In genomic region chr4:1890979-1891378, GRCh38 we compare ENCODE assay signal across 18 cellular contexts. TPM values are rescaled to one million over a fixed set of nuclear protein-coding genes. Genes with fewer than 3 reads are reported as not detected.
DNase-seq lines count a peak whose midpoint lies in the region; ATAC-seq and TF ChIP-seq lines count a peak whose summit lies in the region.
"Had no signal": no experiment of that assay in that cellular context is flagged by ENCODE, and none has a peak within 500 bp of the region (broad histone marks: within the 10 kb centered on the region; RNA-seq: fewer than 3 reads in every experiment).

No MANE protein-coding gene starts in this region.

- H3K9me3 ChIP-seq in mucosa of descending colon (no peaks in the 10 kb centered on the region), transverse colon (no peaks in the 10 kb centered on the region)

- no peaks in the 10 kb centered on the region for H3K27me3 ChIP-seq in transverse colon
- H3K27me3 ChIP-seq: BLaER1 treated with 17β-estradiol and CSF1 and Interleukin-3, amounts not matched to agents 10 nM and 100 nM had no signal

- TF ChIP-seq CTCF in CD14-positive monocyte (IDR thresholded peaks at IDR 0.05) (no peak), RWPE1 (conservative IDR thresholded peaks at IDR 0.05; ENCODE audit: low read depth) (no peak), mucosa of descending colon (IDR thresholded peaks at IDR 0.05) (no peak), transverse colon (IDR thresholded peaks at IDR 0.05) (no peak)

- peak; percentile 67 for ATAC-seq in mucosa of descending colon
- no peak for ATAC-seq in esophagus mucosa
- ATAC-seq: HCT116, K562 had no signal

- 86 to 87% methylated on average over 3 to 8 of the region's 8 CpGs for WGBS in transverse colon (ENCODE audit: low coverage in 1 of 2), 2 donors

- intact Hi-C loops in CD14-positive monocyte (cut with micrococcal nuclease) (no loop called here), mucosa of descending colon (cut with DNase I, micrococcal nuclease) (no loop called here), transverse colon (cut with DNase I; ENCODE audit: low total_unique reads) (no loop called here)

- peaks cover 0 to 1% (median 0%) of the 10 kb centered on the region in 3 donors for H3K27me3 Mint-ChIP-seq in CD14-positive monocyte (ENCODE audit: low read depth in 3 of 3)
- H3K27me3 Mint-ChIP-seq: B cell; CD4-positive, CD25-positive, alpha-beta regulatory T cell; CD8-positive, alpha-beta memory T cell had no signal

- H3K36me3 ChIP-seq in mucosa of descending colon (ENCODE audit: low read depth) (no peaks in the 10 kb centered on the region), transverse colon (no peaks in the 10 kb centered on the region)

- H3K4me1 Mint-ChIP-seq in CD14-positive monocyte: peaks cover 17% of the 10 kb centered on the region

- no peak for TF ChIP-seq EP300 in transverse colon (IDR thresholded peaks at IDR 0.05; ENCODE audit: low read depth)

- CTCF ChIA-PET in RWPE1 (lab: Yijun Ruan, JAX): no interaction called here

- peak overlapping the region in 4 of 7 donors; percentile 35 to 72 (median 56) for H3K27ac Mint-ChIP-seq in CD14-positive monocyte
- H3K27ac Mint-ChIP-seq: B cell, HFFc6 had no signal

- POLR2A ChIA-PET in RWPE1 (lab: Yijun Ruan, JAX; ENCODE audit: low non-redundant PET): no interaction called here

- in situ Hi-C loops in transverse colon (cut with MboI; ENCODE audit: low pct_ligation_motif_present in 1 of 4, low pct_unique_long_range_greater_than_20kb in 1 of 4, low sequenced_read_pairs in 3 of 4): no loop called here

- no peak overlapping the region for H3K4me3 Mint-ChIP-seq in CD14-positive monocyte
- H3K4me3 Mint-ChIP-seq: B cell; CD4-positive, CD25-positive, alpha-beta regulatory T cell; CD8-positive, alpha-beta memory T cell; HFFc6 had no signal

- H3K4me1 ChIP-seq in mucosa of descending colon (ENCODE audit: low read depth) (peaks cover 19% of the 10 kb centered on the region), transverse colon (peaks cover 6 to 35% (median 15%) of the 10 kb centered on the region in 4 donors)

- H3K4me3 ChIP-seq in mucosa of descending colon (no peak overlapping the region), transverse colon (no peak overlapping the region)
- H3K4me3 ChIP-seq: BLaER1 treated with 17β-estradiol and CSF1 and Interleukin-3, amounts not matched to agents 10 nM and 100 nM; K562 had no signal

- peak overlapping the region; percentile 0; the same call in 1 of the 2 replicates for H3K27ac ChIP-seq in RWPE1
- H3K27ac ChIP-seq in transverse colon: peak overlapping the region; percentile 25 to 62 (median 57)
- H3K27ac ChIP-seq: BLaER1 treated with 17β-estradiol and CSF1 and Interleukin-3, amounts not matched to agents 10 nM and 100 nM had no signal

- TF ChIP-seq POLR2A in transverse colon (IDR thresholded peaks at IDR 0.05): no peak

- H3K36me3 Mint-ChIP-seq in CD14-positive monocyte: peaks cover 5 to 33% of the 10 kb centered on the region in 2 donors
- H3K36me3 Mint-ChIP-seq: CD4-positive, CD25-positive, alpha-beta regulatory T cell had no signal

- H3K9me3 Mint-ChIP-seq in CD14-positive monocyte: peaks cover 4 to 12% (median 11%) of the 10 kb centered on the region in 7 donors
- H3K9me3 Mint-ChIP-seq: CD4-positive, CD25-positive, alpha-beta regulatory T cell; CD8-positive, alpha-beta memory T cell; HFFc6 had no signal

- DNase-seq in CD14-positive monocyte (ENCODE audit: low spot score): no peak
- DNase-seq in RWPE1 (ENCODE audit: low spot score): no peak
- peak in 1 of 3 donors; percentile 47 for DNase-seq in mucosa of descending colon
- peak; percentile 46 for DNase-seq in transverse colon
- DNase-seq in activated T-cell treated with anti-CD3 and anti-CD28 coated beads, Interleukin-2, amount 50 U/mL, for 48 hours: no peak
- DNase-seq in HuH-7 (ENCODE audit: low spot score): no peak
- DNase-seq: CD4-positive, CD25-positive, alpha-beta regulatory T cell; CD8-positive, alpha-beta memory T cell; COR-L47; GDM1; GOT3; H7; HFFc6 had no signal

RNA-seq across cellular contexts. Expression of gene NSD2, which starts 19.8 kb away (rescaled TPM):
- 1 to 10 TPM; 1.9 to 2.3 TPM for polyA plus RNA-seq in CD14-positive monocyte
- total RNA-seq in mucosa of descending colon (100 to 1,000 TPM in 1 of 3 donors, 10 to 100 TPM in 2; 82.8 to 114 (median 83.3) TPM), transverse colon (100 to 1,000 TPM in 3 of 4 donors, 10 to 100 TPM in 1; 78.4 to 591 (median 158) TPM), esophagus mucosa (42.7 TPM)

RNA-seq across cellular contexts. Expression of gene LETM1, which starts 35.0 kb away (rescaled TPM):
- polyA plus RNA-seq in CD14-positive monocyte: 1 to 10 TPM; 6.2 to 9.0 TPM
- total RNA-seq in mucosa of descending colon (100 to 1,000 TPM in 2 of 3 donors, 10 to 100 TPM in 1; 85.5 to 160 (median 133) TPM), transverse colon (100 to 1,000 TPM; 173 to 469 (median 243) TPM), esophagus mucosa (55.0 TPM)
